ENCODE assay signal across 8 cellular contexts in genomic region chr18:74498712-74499629, GRCh38. TPM values are rescaled to one million over a fixed set of nuclear protein-coding genes. Genes with fewer than 3 reads are reported as not detected.
A peak's percentile ranks its signal among the peaks of the same experiment; 100 is the strongest.
DNase-seq lines count a peak whose midpoint lies in the region; ATAC-seq and TF ChIP-seq lines count a peak whose summit lies in the region.

No MANE protein-coding gene starts in this region.

- no peak for TF ChIP-seq CTCF in activated CD8-positive, alpha-beta T cell treated with anti-CD3 and anti-CD28 coated beads for 36 hours (IDR thresholded peaks at IDR 0.05)
- TF ChIP-seq CTCF in epithelial cell of proximal tubule (conservative IDR thresholded peaks at IDR 0.05; ENCODE audit: low read depth, low read length) (no peak), osteocyte (IDR thresholded peaks at IDR 0.05) (no peak), thyroid gland (IDR thresholded peaks at IDR 0.05) (no peak)

- H3K36me3 ChIP-seq in MG63, result peaks cover 31% of the 10 kb centered on the region
- H3K36me3 ChIP-seq in thyroid gland, result peaks cover 7 to 27% of the 10 kb centered on the region in 2 donors

- peaks cover 33 to 50% of the 10 kb centered on the region in 2 donors for H3K4me1 ChIP-seq in thyroid gland

- peak overlapping the region; percentile 76 to 97 (median 90) for H3K27ac ChIP-seq in thyroid gland

- peaks cover 50% of the 10 kb centered on the region for H3K36me3 Mint-ChIP-seq in activated CD8-positive, alpha-beta T cell treated with anti-CD3 and anti-CD28 coated beads for 36 hours (ENCODE audit: low read depth)
- H3K36me3 Mint-ChIP-seq in osteocyte (ENCODE audit: unreplicated experiment), result peaks cover 15% of the 10 kb centered on the region

- CTCF ChIA-PET in activated CD8-positive, alpha-beta T cell treated with anti-CD3 and anti-CD28 coated beads for 36 hours (lab: Charles Lee), result interaction anchor here (1.2 to 11.5 kb wide), 5 partner anchors 53 to 189 kb away, joined by 4 to 198 read pairs (median 5); partner anchors contain the start of gene ZNF407

- H3K4me1 Mint-ChIP-seq in activated CD8-positive, alpha-beta T cell treated with anti-CD3 and anti-CD28 coated beads for 36 hours (ENCODE audit: low read depth), result peaks cover 51% of the 10 kb centered on the region
- H3K4me1 Mint-ChIP-seq in osteocyte (ENCODE audit: unreplicated experiment), result peaks cover 28% of the 10 kb centered on the region

- intact Hi-C loops in activated CD8-positive, alpha-beta T cell treated with anti-CD3 and anti-CD28 coated beads for 36 hours (cut with micrococcal nuclease), result loop anchor here (5.0 to 10.0 kb wide), 5 partner anchors 53 to 708 kb away; partner anchors contain the start of genes FBXO15, PTGR3, TIMM21 and ZNF407
- intact Hi-C loops in thyroid gland (cut with DNase I), result loop anchor here (5.0 to 10.0 kb wide), 3 partner anchors 96 to 344 kb away; partner anchors contain the start of genes CYB5A and ZNF407

- H3K27me3 ChIP-seq in MG63, result no peaks in the 10 kb centered on the region; the same call in 1 of the 2 replicates
- H3K27me3 ChIP-seq in thyroid gland, result no peaks in the 10 kb centered on the region

- H3K4me3 ChIP-seq in MG63 (peak overlapping the region; percentile 40), epithelial cell of proximal tubule (ENCODE audit: low read depth, low read length) (peak overlapping the region; percentile 73), thyroid gland (replicated peaks in 1 of 3) (peak overlapping the region in 1 of 3 donors; percentile 5)

- peak; percentile 30 for ATAC-seq in GM21737 (IDR thresholded peaks at IDR 0.05; ENCODE audit: unreplicated experiment)
- ATAC-seq in activated CD8-positive, alpha-beta T cell treated with anti-CD3 and anti-CD28 coated beads for 36 hours, result peak; percentile 61

- POLR2A ChIA-PET in activated CD8-positive, alpha-beta T cell treated with anti-CD3 and anti-CD28 coated beads for 36 hours (lab: Charles Lee), result interaction anchor here (1.0 to 1.6 kb wide), 3 partner anchors 13 to 152 kb away, joined by 3 to 5 read pairs (median 4); no protein-coding TSS in a partner anchor

- peak in 1 of 2 donors; percentile 48 for TF ChIP-seq POLR2A in thyroid gland (IDR thresholded peaks at IDR 0.05)

- H3K9me3 Mint-ChIP-seq in activated CD8-positive, alpha-beta T cell treated with anti-CD3 and anti-CD28 coated beads for 36 hours, result no peaks in the 10 kb centered on the region
- no peaks in the 10 kb centered on the region for H3K9me3 Mint-ChIP-seq in osteocyte (ENCODE audit: unreplicated experiment)

- no peaks in the 10 kb centered on the region for H3K27me3 Mint-ChIP-seq in activated CD8-positive, alpha-beta T cell treated with anti-CD3 and anti-CD28 coated beads for 36 hours
- H3K27me3 Mint-ChIP-seq in osteocyte (ENCODE audit: unreplicated experiment), result peaks cover 4% of the 10 kb centered on the region

- H3K9me3 ChIP-seq in MG63, result no peaks in the 10 kb centered on the region
- no peaks in the 10 kb centered on the region for H3K9me3 ChIP-seq in thyroid gland

- WGBS in thyroid gland, 2 donors, result 43 to 49% methylated on average over 14 of the region's 14 CpGs

- peak overlapping the region; percentile 85 for H3K4me3 Mint-ChIP-seq in activated CD8-positive, alpha-beta T cell treated with anti-CD3 and anti-CD28 coated beads for 36 hours
- peak overlapping the region; percentile 8 for H3K4me3 Mint-ChIP-seq in osteocyte (ENCODE audit: unreplicated experiment)

- H3K27ac Mint-ChIP-seq in activated CD8-positive, alpha-beta T cell treated with anti-CD3 and anti-CD28 coated beads for 36 hours, result peak overlapping the region; percentile 99
- peak overlapping the region; percentile 42 for H3K27ac Mint-ChIP-seq in osteocyte (ENCODE audit: unreplicated experiment)

- DNase-seq in EL (peak; percentile 25), MG63 (peak; percentile 49), epithelial cell of proximal tubule (ENCODE audit: low read depth) (no peak), osteocyte (ENCODE audit: extremely low spot score, unreplicated experiment) (no peak), thyroid gland (peak; percentile 91 to 92), NCI-H1694 treated with DMSO at 0.1 percent for 48 hours (lab: John Stamatoyannopoulos, UW) (no peak)
- peak; percentile 91 for DNase-seq in activated CD8-positive, alpha-beta T cell treated with anti-CD3 and anti-CD28 coated beads for 36 hours

RNA-seq across cellular contexts. Expression of gene CNDP2, which starts 2.8 kb away (rescaled TPM):
- total RNA-seq in MG63 (2014; rRNA removed; shearing (Covaris generic); ENCODE audit: low replicate concordance), result 26.7 and 38.8 TPM in 2 replicates
- total RNA-seq in activated CD8-positive, alpha-beta T cell treated with anti-CD3 and anti-CD28 coated beads for 36 hours, result 100 to 1,000 TPM; 121 to 136 TPM
- total RNA-seq in epithelial cell of proximal tubule (171 and 198 TPM in 2 replicates), osteocyte (75.2 and 78.8 TPM in 2 replicates), thyroid gland (100 to 1,000 TPM; 249 to 437 (median 301) TPM)

RNA-seq across cellular contexts. Expression of gene CNDP1, which starts 35.3 kb away (rescaled TPM):
- total RNA-seq in MG63 (2014; rRNA removed; shearing (Covaris generic); ENCODE audit: low replicate concordance), result not detected in 2 replicates
- not detected for total RNA-seq in activated CD8-positive, alpha-beta T cell treated with anti-CD3 and anti-CD28 coated beads for 36 hours
- total RNA-seq in epithelial cell of proximal tubule, result not detected in 2 replicates
- not detected in 2 replicates for total RNA-seq in osteocyte
- 1 to 10 TPM in 1 of 4 donors, under 1 TPM in 1, not detected in 2; 0.25 to 1.0 TPM for total RNA-seq in thyroid gland

RNA-seq across cellular contexts. Expression of gene DIPK1C, which starts 41.9 kb away (rescaled TPM):
- 0.30 TPM in 1 of 2 replicates, not detected in the other for total RNA-seq in MG63 (2014; rRNA removed; shearing (Covaris generic); ENCODE audit: low replicate concordance)
- total RNA-seq in activated CD8-positive, alpha-beta T cell treated with anti-CD3 and anti-CD28 coated beads for 36 hours, result not detected
- not detected in 2 replicates for total RNA-seq in epithelial cell of proximal tubule
- not detected in 2 replicates for total RNA-seq in osteocyte
- not detected for total RNA-seq in thyroid gland

Comparison
In these comparisons a context has a peak if more than half of its experiments do, and no peak if none do; other contexts are left out.
1. DNase-seq: peak in EL (single experiment), MG63 (single experiment), activated CD8-positive, alpha-beta T cell treated with anti-CD3 and anti-CD28 coated beads for 36 hours (single experiment) and thyroid gland (2 of 2); none in epithelial cell of proximal tubule (single experiment), osteocyte (single experiment) and NCI-H1694 treated with DMSO at 0.1 percent for 48 hours (single experiment).